In the genomic region with DNA sequence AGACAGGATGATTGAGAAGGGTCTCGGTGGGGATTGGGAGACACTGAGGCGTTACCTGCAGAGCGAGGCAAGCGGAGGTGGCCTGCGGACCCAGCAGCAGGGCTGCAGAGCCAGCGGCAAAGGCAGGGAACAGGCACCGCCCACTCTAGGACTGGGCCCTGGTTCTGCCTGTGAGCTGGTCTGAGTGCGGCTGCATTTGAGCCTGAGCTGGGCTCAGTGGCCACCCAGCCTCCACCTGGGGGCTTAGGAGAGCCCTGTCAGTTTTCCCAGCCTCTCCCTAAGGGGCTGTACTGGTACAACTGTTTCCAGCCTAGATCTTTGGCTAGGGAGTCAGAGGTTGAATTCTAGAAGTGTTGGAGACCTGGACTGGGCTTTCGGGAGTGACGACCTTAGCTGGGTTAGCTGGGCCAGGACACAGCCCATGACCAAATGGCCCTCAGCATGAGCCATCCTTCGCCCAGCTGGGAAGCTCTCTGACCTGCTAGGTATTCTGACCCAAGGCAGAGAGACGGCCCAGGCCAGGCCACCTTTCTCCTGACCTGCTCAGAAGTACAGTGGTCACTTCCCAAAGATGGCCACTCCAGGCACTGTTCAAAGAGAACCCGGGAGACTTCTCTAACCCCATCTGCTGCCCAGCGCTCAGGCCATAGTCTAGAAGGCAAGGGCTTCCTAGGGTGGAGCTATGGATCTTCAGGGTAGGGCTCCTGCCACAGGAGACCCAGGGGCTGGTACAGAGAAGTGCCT, we compare ENCODE assay signal across 1 cellular context.
TF ChIP-seq lines count a peak whose summit lies in the region.

No MANE protein-coding gene starts in this region.

TF ChIP-seq in GM23338, 12 proteins besides CTCF, POLR2A, EP300 and RAD21 (continued from another document):
- no peak for TF ChIP-seq ZNF462 (CRISPR knock-in tag; IDR thresholded peaks at IDR 0.05)
- TF ChIP-seq NANOG (IDR thresholded peaks at IDR 0.05; ENCODE audit: borderline replicate concordance) = no peak
- TF ChIP-seq, protein P1, sequence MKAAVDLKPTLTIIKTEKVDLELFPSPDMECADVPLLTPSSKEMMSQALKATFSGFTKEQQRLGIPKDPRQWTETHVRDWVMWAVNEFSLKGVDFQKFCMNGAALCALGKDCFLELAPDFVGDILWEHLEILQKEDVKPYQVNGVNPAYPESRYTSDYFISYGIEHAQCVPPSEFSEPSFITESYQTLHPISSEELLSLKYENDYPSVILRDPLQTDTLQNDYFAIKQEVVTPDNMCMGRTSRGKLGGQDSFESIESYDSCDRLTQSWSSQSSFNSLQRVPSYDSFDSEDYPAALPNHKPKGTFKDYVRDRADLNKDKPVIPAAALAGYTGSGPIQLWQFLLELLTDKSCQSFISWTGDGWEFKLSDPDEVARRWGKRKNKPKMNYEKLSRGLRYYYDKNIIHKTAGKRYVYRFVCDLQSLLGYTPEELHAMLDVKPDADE (IDR thresholded peaks at IDR 0.05) = no peak
- TF ChIP-seq CREB1 (CRISPR knock-in tag; IDR thresholded peaks at IDR 0.05; ENCODE audit: low read depth) = no peak
- TF ChIP-seq ZNF331 (CRISPR knock-in tag; IDR thresholded peaks at IDR 0.05; ENCODE audit: low read depth) = no peak
- no peak for TF ChIP-seq POLR2AphosphoS5 (IDR thresholded peaks at IDR 0.05; ENCODE audit: low read depth)
- no peak for TF ChIP-seq JUNB (IDR thresholded peaks at IDR 0.05; ENCODE audit: unreplicated experiment)
TF ChIP-seq in GM23338: peak in this region for 0.
